In the genomic region with DNA sequence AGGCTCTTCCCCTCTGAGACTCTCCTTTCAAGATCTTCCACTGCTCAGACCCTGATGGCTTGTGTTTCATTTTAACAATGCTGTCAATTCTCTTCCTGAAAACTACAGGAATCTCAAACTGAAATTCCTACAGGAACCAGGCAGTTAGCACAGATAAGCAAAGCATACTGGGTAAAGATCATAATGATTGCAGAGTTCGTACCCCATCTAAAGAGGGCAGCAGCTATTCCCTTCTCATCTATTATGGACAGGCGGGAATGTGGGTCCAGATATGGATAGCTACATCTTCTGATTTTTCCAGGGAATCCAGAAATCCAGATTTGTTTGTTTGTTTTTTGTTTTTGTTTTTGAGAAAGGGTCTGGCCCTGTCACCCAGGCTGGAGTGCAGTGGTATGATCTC, we compare ENCODE assay signal across 26 cellular contexts.
DNase-seq lines count a peak whose midpoint lies in the region; ATAC-seq, FAIRE-seq and TF ChIP-seq lines count a peak whose summit lies in the region.
"Had no signal": no experiment of that assay in that cellular context is flagged by ENCODE, and none has a peak within 500 bp of the region (broad histone marks: within the 10 kb centered on the region; RNA-seq: fewer than 3 reads in every experiment).

No MANE protein-coding gene starts in this region.

- TF ChIP-seq CTCF in HCT116 (IDR thresholded peaks at IDR 0.05 in 2 of 3, conservative IDR thresholded peaks at IDR 0.05 in 1 of 3; ENCODE audit: borderline replicate concordance in 1 of 3, insufficient read depth in 1 of 3, low read depth in 2 of 3, low read length in 2 of 3) (no peak), endothelial cell of umbilical vein (IDR thresholded peaks at IDR 0.05; ENCODE audit: extremely low read depth in 1 of 2, insufficient read depth in 1 of 2, low read depth in 1 of 2, low read length in 2 of 2) (no peak)

- no peaks in the 10 kb centered on the region for H3K36me3 ChIP-seq in HCT116 (ENCODE audit: control insufficient read depth in 1 of 2, insufficient read depth in 2 of 2, low read length in 2 of 2)
- no peaks in the 10 kb centered on the region for H3K36me3 ChIP-seq in endothelial cell of umbilical vein (ENCODE audit: control insufficient read depth in 2 of 2, extremely low read depth in 1 of 2, insufficient read depth in 2 of 2, low read length in 2 of 2)
- H3K36me3 ChIP-seq: BLaER1 treated with 17β-estradiol and CSF1 and Interleukin-3, amounts not matched to agents 10 nM and 100 nM had no signal

- no peak overlapping the region for H3K4me2 ChIP-seq in HCT116 (ENCODE audit: low read length)
- no peak overlapping the region for H3K4me2 ChIP-seq in endothelial cell of umbilical vein (ENCODE audit: insufficient read depth, low read length)
- H3K4me2 ChIP-seq: A549; BLaER1 treated with 17β-estradiol and CSF1 and Interleukin-3, amounts not matched to agents 10 nM and 100 nM had no signal

- H3K4me1 ChIP-seq in HCT116 (ENCODE audit: control insufficient read depth in 1 of 2, insufficient read depth in 2 of 2, low read length in 2 of 2) (no peaks in the 10 kb centered on the region), endothelial cell of umbilical vein (ENCODE audit: control insufficient read depth, extremely low read depth, insufficient read depth, low read length) (no peaks in the 10 kb centered on the region)
- H3K4me1 ChIP-seq: A549; BLaER1 treated with 17β-estradiol and CSF1 and Interleukin-3, amounts not matched to agents 10 nM and 100 nM had no signal

- intact Hi-C loops in HCT116 (cut with micrococcal nuclease) (no loop called here), endothelial cell of umbilical vein (cut with micrococcal nuclease) (no loop called here), cardiac septum (cut with DNase I) (no loop called here)

- FAIRE-seq in endothelial cell of umbilical vein (lab: Jason Lieb, UNC), result peak; percentile 54
- FAIRE-seq: GM12878, GM12892, GM18507 had no signal

- H3K4me3 ChIP-seq in HCT116 (replicated peaks in 1 of 2; ENCODE audit: low read depth in 1 of 2, low read length in 2 of 2) (no peak overlapping the region), endothelial cell of umbilical vein (replicated peaks in 1 of 3; ENCODE audit: insufficient read depth in 1 of 3, low read depth in 1 of 3, low read length in 3 of 3) (no peak overlapping the region)
- H3K4me3 ChIP-seq: A549; BLaER1 treated with 17β-estradiol and CSF1 and Interleukin-3, amounts not matched to agents 10 nM and 100 nM; GM12878 had no signal

- TF ChIP-seq POLR2A in HCT116 (IDR thresholded peaks at IDR 0.05; ENCODE audit: borderline replicate concordance, extremely low read depth, insufficient read depth, insufficient read length), result no peak
- TF ChIP-seq POLR2A in endothelial cell of umbilical vein (IDR thresholded peaks at IDR 0.05; ENCODE audit: low read depth, low read length), result no peak

- no peak for TF ChIP-seq RAD21 in HCT116 (IDR thresholded peaks at IDR 0.05; ENCODE audit: low read depth)

- H3K9me3 ChIP-seq in HCT116 (ENCODE audit: control insufficient read depth in 1 of 2, insufficient read depth in 1 of 2, low read depth in 1 of 2, low read length in 2 of 2), result no peaks in the 10 kb centered on the region
- H3K9me3 ChIP-seq in endothelial cell of umbilical vein (replicated peaks; ENCODE audit: control insufficient read depth, insufficient read depth, low read length), result no peaks in the 10 kb centered on the region
- H3K9me3 ChIP-seq: A549 had no signal

- H2AFZ ChIP-seq in HCT116 (ENCODE audit: low read depth, low read length, poor library complexity, severe bottlenecking) (no peak overlapping the region), endothelial cell of umbilical vein (ENCODE audit: low read depth, low read length) (no peak overlapping the region)

- H3K27ac ChIP-seq in HCT116 (ENCODE audit: low read depth, low read length), result no peak overlapping the region
- no peak overlapping the region for H3K27ac ChIP-seq in endothelial cell of umbilical vein (ENCODE audit: insufficient read depth, low read depth, low read length)
- H3K27ac ChIP-seq: 22Rv1; A549; BLaER1 treated with 17β-estradiol and CSF1 and Interleukin-3, amounts not matched to agents 10 nM and 100 nM; C4-2B had no signal

- RAD21 ChIA-PET in HCT116 (lab: Charles Lee; ENCODE audit: low non-redundant PET in 1 of 2, low total read pairs in 2 of 2, uncharacterized antibody in 2 of 2, unreplicated experiment in 2 of 2), result interaction anchor here in 1 of 2 experiments (1.2 kb wide), 1 partner anchor 77 kb away, joined by 5 read pairs; no protein-coding TSS in a partner anchor

- CTCF ChIA-PET in HCT116 (lab: Charles Lee) (interaction anchor here (1.3 to 2.4 kb wide), 3 partner anchors 77 to 656 kb away, joined by 3 to 19 read pairs (median 5); no protein-coding TSS in a partner anchor), endothelial cell of umbilical vein (lab: Charles Lee) (interaction anchor here (1.3 to 2.7 kb wide), 5 partner anchors 21 to 656 kb away, joined by 3 to 21 read pairs (median 4); no protein-coding TSS in a partner anchor)

- no peak for DNase-seq in HCT116 (ENCODE audit: low read depth, low spot score)
- DNase-seq in SK-MEL-5 (ENCODE audit: low read depth, low spot score), result peak; percentile 1
- peak; percentile 3 for DNase-seq in endothelial cell of umbilical vein (ENCODE audit: low read depth, low spot score)
- no peak for DNase-seq in left lobe of liver (ENCODE audit: low spot score)
- no peak for DNase-seq in mesenteric fat pad (ENCODE audit: low spot score)
- DNase-seq in NOMO-1 treated with dmso at 0.1 percent for 144 hours (lab: John Stamatoyannopoulos, UW; ENCODE audit: unreplicated experiment), result no peak
- DNase-seq in occipital lobe (lab: John Stamatoyannopoulos, UW), result no peak
- no peak for DNase-seq in cardiac septum (ENCODE audit: low spot score)
- DNase-seq: AML-193; CD4-positive, alpha-beta memory T cell; CD8-positive, alpha-beta memory T cell; COR-L47; DMS 273 treated with DMSO at 0.1 percent for 48 hours; DMS153; DMS53; DMS79; DND-41; EL; GDM1 had no signal

- no peaks in the 10 kb centered on the region for H3K27me3 ChIP-seq in HCT116 (ENCODE audit: insufficient read depth, low read length)
- no peaks in the 10 kb centered on the region for H3K27me3 ChIP-seq in endothelial cell of umbilical vein (ENCODE audit: control insufficient read depth in 2 of 2, insufficient read depth in 2 of 2, low read length in 2 of 2)

- peak; percentile 59; the same call in 1 of the 2 replicates for ATAC-seq in HCT116
- ATAC-seq in left lobe of liver, result peak; percentile 55
- ATAC-seq: GM12878 had no signal

- BruUV-seq in HCT116 (replicated peaks; lab: Mats Ljungman, UMichigan) (no TSS peak), endothelial cell of umbilical vein (replicated peaks; lab: Mats Ljungman, UMichigan) (no TSS peak)

- H3K9me1 ChIP-seq in endothelial cell of umbilical vein (replicated peaks; ENCODE audit: control insufficient read depth, extremely low read depth, insufficient read depth, low read length), result no peaks in the 10 kb centered on the region

- POLR2A ChIA-PET in HCT116 (lab: Charles Lee) (no interaction called here), endothelial cell of umbilical vein (lab: Charles Lee) (interaction anchor here (1.8 kb wide), 1 partner anchor 97 kb away, joined by 5 read pairs; the partner anchor contains the start of gene EFNB1)

- H4K20me1 ChIP-seq in HCT116 (ENCODE audit: insufficient read depth) (no peaks in the 10 kb centered on the region), endothelial cell of umbilical vein (replicated peaks; ENCODE audit: control insufficient read depth, extremely low read depth, insufficient read depth, low read length) (no peaks in the 10 kb centered on the region)
- H4K20me1 ChIP-seq: BLaER1 treated with 17β-estradiol and CSF1 and Interleukin-3, amounts not matched to agents 10 nM and 100 nM had no signal

- no peaks in the 10 kb centered on the region for H3K79me2 ChIP-seq in HCT116 (ENCODE audit: insufficient read depth, low read length)
- H3K79me2 ChIP-seq in endothelial cell of umbilical vein (ENCODE audit: control insufficient read depth, insufficient read depth, low read length), result no peaks in the 10 kb centered on the region

- in situ Hi-C loops in SK-MEL-5 (cut with HindIII; ENCODE audit: low pct_unique_long_range_greater_than_20kb, low sequenced_read_pairs), result no loop called here

- H3K9me2 ChIP-seq in HCT116 (ENCODE audit: insufficient read depth), result no peaks in the 10 kb centered on the region

- H3K9ac ChIP-seq in HCT116 (ENCODE audit: low read length) (no peak overlapping the region), endothelial cell of umbilical vein (replicated peaks; ENCODE audit: extremely low read depth, insufficient read depth, low read length) (no peak overlapping the region)
- H3K9ac ChIP-seq: BLaER1 treated with 17β-estradiol and CSF1 and Interleukin-3, amounts not matched to agents 10 nM and 100 nM had no signal

- dilution Hi-C loops in endothelial cell of umbilical vein (cut with MboI; ENCODE audit: extremely low pct_ligation_motif_present, low sequenced_read_pairs), result no loop called here

TF ChIP-seq in HCT116, 20 proteins besides CTCF, POLR2A, EP300 and RAD21:
- TF ChIP-seq FOSL1 (IDR thresholded peaks at IDR 0.05; ENCODE audit: low read depth) (no peak), POLR2AphosphoS5 (IDR thresholded peaks at IDR 0.05; ENCODE audit: low read depth, low read length) (no peak), CBX3 (IDR thresholded peaks at IDR 0.05; ENCODE audit: low read depth) (no peak), JUND (IDR thresholded peaks at IDR 0.05) (no peak)

TF ChIP-seq in endothelial cell of umbilical vein, 7 proteins besides CTCF, POLR2A, EP300 and RAD21:
- TF ChIP-seq POLR2AphosphoS5 (IDR thresholded peaks at IDR 0.05; ENCODE audit: insufficient read depth, low read depth, low read length) (no peak), GATA2 (IDR thresholded peaks at IDR 0.05; ENCODE audit: insufficient read depth, insufficient read length, low read depth, low read length) (peak; percentile 13)

Comparison
In these comparisons a context has a peak if more than half of its experiments do, and no peak if none do; other contexts are left out.
1. DNase-seq: peak in SK-MEL-5 (single experiment) and endothelial cell of umbilical vein (single experiment); none in HCT116 (single experiment), left lobe of liver (single experiment), mesenteric fat pad (single experiment), NOMO-1 treated with dmso at 0.1 percent for 144 hours (single experiment), occipital lobe (single experiment) and cardiac septum (single experiment).